ENCODE assay signal across 8 cellular contexts in the genomic region with DNA sequence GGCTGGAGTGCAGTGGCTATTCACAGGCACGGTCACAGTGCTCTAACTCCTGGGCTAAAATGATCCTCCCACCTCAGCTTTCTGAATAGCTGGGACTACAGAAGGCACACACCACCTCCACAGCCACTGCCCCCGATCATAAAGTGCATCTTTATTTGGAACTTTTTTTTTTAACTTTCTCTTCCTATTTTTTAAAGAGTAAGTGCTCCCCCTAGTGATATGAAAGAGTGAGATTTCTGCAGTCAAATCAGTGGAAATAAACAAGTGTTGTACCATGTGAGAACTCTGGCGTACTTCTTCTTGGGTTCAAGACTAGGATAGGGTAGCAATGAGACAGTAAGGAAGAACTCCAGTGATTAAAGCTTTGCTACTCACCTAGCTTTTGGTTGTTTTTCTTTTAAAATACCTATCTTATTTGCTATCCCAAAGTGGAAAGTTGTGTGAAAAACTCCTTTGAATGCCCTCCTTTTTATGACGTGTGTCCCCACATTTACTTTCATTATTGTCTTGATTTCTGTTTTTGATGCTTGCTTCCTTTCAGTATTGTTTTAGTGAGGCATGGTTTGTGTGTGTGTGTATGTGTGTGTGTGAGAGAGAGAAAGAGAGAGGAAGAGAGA. TPM values are rescaled to one million over a fixed set of nuclear protein-coding genes. Genes with fewer than 3 reads are reported as not detected.
A peak's percentile ranks its signal among the peaks of the same experiment; 100 is the strongest.
DNase-seq lines count a peak whose midpoint lies in the region; ATAC-seq and TF ChIP-seq lines count a peak whose summit lies in the region.

No MANE protein-coding gene starts in this region.

- no peak overlapping the region for H3K27ac ChIP-seq in right atrium auricular region

- peak; percentile 65 for ATAC-seq in HG02973 (IDR thresholded peaks at IDR 0.05; ENCODE audit: unreplicated experiment)
- peak; percentile 66 for ATAC-seq in stimulated activated naive CD8-positive, alpha-beta T cell treated with anti-CD3 and anti-CD28 coated beads, Interleukin-15, Interleukin-2, amounts not matched to agents 100 U/mL and 50 U/mL, for 24 hours

- H3K4me1 ChIP-seq in right atrium auricular region = no peaks in the 10 kb centered on the region

- TF ChIP-seq CTCF in AG10803 (conservative IDR thresholded peaks at IDR 0.05; ENCODE audit: low read length) (peak; percentile 68), GM10266 (IDR thresholded peaks at IDR 0.05; ENCODE audit: control insufficient read depth, insufficient read depth, low read depth, missing control alignments) (peak; percentile 57), right atrium auricular region (IDR thresholded peaks at IDR 0.05) (peak; percentile 15 to 69)

- DNase-seq in AG10803 (ENCODE audit: low read depth) = peak; percentile 44
- peak; percentile 50 for DNase-seq in GM10266 (ENCODE audit: extremely low spot score)
- peak; percentile 70 for DNase-seq in NCI-H524 treated with DMSO at 0.1 percent for 48 hours (lab: John Stamatoyannopoulos, UW)
- peak; percentile 10 for DNase-seq in amniotic stem cell (lab: John Stamatoyannopoulos, UW)
- DNase-seq in right atrium auricular region (ENCODE audit: low spot score) = no peak
- DNase-seq in stimulated activated naive CD8-positive, alpha-beta T cell treated with anti-CD3 and anti-CD28 coated beads, Interleukin-15, Interleukin-2, amounts not matched to agents 100 U/mL and 50 U/mL, for 24 hours = no peak
- DNase-seq in effector CD8-positive, alpha-beta T cell (lab: John Stamatoyannopoulos, UW) = no peak

- no peaks in the 10 kb centered on the region for H3K27me3 ChIP-seq in right atrium auricular region

- H3K36me3 ChIP-seq in right atrium auricular region = no peaks in the 10 kb centered on the region

- H3K4me3 ChIP-seq in AG10803 (ENCODE audit: low read length) (peak overlapping the region; percentile 8; the same call in 1 of the 2 replicates), right atrium auricular region (no peak overlapping the region)

- no peaks in the 10 kb centered on the region for H3K9me3 ChIP-seq in right atrium auricular region

RNA-seq across cellular contexts. Expression of gene PPP4R4, which starts 6.6 kb away (rescaled TPM):
- under 1 TPM; 0.22 to 0.75 TPM for total RNA-seq in right atrium auricular region

RNA-seq across cellular contexts. Expression of gene IFI27L2, which starts 51.4 kb away (rescaled TPM):
- total RNA-seq in right atrium auricular region = 10 to 100 TPM; 42.9 to 85.1 TPM

Comparison
In these comparisons a context has a peak if more than half of its experiments do, and no peak if none do; other contexts are left out.
1. DNase-seq: peak in AG10803 (single experiment), GM10266 (single experiment), NCI-H524 treated with DMSO at 0.1 percent for 48 hours (single experiment) and amniotic stem cell (single experiment); none in right atrium auricular region (single experiment), stimulated activated naive CD8-positive, alpha-beta T cell treated with anti-CD3 and anti-CD28 coated beads, Interleukin-15, Interleukin-2, amounts not matched to agents 100 U/mL and 50 U/mL, for 24 hours (single experiment) and effector CD8-positive, alpha-beta T cell (single experiment).
2. Peak in every context shown above with its lines, with median percentiles within 50 percentile points of each other: CTCF ChIP-seq.